ENCODE assay signal across 1 cellular context in genomic region chr5:56512314-56512996, GRCh38.
TF ChIP-seq lines count a peak whose summit lies in the region.

No MANE protein-coding gene starts in this region.

TF ChIP-seq in HEK293, 187 proteins besides CTCF, POLR2A, EP300 and RAD21 (continued from another document):
- TF ChIP-seq, protein P1, sequence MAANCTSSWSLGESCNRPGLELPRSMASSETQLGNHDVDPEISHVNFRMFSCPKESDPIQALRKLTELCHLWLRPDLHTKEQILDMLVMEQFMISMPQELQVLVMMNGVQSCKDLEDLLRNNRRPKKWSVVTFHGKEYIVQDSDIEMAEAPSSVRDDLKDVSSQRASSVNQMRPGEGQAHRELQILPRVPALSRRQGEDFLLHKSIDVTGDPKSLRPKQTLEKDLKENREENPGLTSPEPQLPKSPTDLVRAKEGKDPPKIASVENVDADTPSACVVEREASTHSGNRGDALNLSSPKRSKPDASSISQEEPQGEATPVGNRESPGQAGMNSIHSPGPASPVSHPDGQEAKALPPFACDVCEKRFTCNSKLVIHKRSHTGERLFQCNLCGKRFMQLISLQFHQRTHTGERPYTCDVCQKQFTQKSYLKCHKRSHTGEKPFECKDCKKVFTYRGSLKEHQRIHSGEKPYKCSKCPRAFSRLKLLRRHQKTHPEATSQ (tag by site-specific recombination; IDR thresholded peaks at IDR 0.05), result no peak
